Comparison of ENCODE assay signal across 1 cellular context in the genomic region with DNA sequence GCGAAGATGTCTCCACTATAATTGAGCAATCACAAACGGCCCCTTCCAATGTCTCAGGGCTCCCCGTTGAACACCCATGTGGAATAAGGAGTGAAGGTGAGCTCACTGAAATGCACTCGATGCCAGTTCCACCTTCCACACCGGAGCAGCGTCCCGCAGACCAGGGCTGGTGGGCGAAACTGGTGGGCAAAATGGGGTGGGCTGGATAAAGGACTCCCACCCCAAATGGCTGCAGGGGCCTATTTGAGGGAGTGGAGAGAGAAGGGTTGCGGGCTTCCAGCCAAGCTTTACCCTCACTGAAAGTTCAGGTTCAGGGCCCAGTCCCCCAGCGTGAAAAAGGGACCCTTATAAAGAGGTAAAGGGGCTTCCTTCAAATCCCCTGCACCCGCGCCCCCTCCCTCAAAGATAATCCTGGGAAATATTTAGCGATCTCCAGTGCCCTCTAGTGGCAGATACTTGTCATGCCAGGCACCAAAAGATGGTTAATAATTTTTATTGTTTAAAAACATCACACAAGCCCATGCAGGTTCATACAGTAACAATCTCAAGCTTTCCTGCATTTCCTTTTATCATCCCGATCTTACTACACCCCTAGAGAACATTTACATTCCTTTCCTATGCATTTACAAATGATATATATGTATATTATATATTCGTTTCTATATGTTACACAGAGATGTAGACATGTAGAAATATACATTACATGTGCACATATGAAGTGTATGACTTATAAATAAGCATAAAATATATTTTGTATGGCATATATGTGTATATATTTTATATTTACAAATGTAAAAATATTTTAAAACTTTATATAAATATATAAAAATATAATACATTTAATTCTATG.
TF ChIP-seq lines count a peak whose summit lies in the region.

No MANE protein-coding gene starts in this region.

TF ChIP-seq in SK-N-SH treated with all-trans-retinoic acid at 6 μM for 48 hours, 23 proteins besides CTCF, POLR2A, EP300 and RAD21 (continued from another document):
- TF ChIP-seq TSHZ2 (CRISPR knock-in tag; IDR thresholded peaks at IDR 0.05) (no peak), TCF4 (CRISPR knock-in tag; IDR thresholded peaks at IDR 0.05; ENCODE audit: borderline replicate concordance) (no peak)
TF ChIP-seq in SK-N-SH treated with all-trans-retinoic acid at 6 μM for 48 hours: peak in this region for 0.
